ENCODE assay signal across 8 cellular contexts in the genomic region with DNA sequence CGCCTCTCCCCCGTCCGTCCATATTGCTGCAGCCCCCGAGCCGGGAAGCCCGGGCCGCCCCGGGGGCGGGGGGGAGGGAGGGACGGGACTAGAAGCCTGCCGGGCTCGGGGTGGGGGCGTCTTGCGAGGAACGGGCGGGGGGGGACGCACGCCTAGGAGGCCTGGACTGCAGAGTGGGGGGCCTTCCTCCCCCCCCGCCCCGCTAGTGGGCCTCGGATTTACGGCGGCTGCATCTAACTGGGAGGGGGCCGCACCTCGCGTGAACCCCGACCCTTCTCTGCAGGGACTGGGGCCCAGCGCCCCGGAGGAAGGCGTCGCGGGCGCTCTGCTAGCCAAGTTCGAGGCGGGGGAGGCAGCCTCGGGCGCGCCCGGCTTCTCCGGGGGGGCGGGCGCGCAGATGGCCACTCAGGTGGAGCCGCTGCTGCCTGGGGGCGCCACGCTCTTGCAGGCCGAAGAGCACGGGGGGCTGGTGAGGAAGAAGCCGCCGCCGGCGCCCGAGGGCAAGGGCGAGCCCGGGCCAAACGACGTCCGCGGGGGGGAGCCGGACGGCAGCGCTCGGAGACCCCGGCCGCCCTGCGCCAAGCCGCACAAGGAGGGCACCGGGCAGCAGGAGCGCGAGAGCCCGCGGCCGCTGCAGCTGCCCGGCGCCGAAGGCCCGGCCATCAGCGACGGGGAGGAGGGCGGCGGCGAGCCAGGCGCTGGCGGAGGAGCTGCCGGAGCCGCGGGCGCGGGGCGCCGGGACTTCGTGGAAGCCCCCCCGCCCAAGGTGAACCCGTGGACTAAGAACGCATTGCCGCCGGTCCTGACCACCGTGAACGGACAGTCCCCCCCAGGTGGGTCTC. TPM values are rescaled to one million over a fixed set of nuclear protein-coding genes. Genes with fewer than 3 reads are reported as not detected.
DNase-seq lines count a peak whose midpoint lies in the region; TF ChIP-seq lines count a peak whose summit lies in the region.

A gene (plus strand): TSS at position 17 of the 842 bp plus-strand sequence. CDS start 381 bp downstream, at position 398.

- no peaks in the 10 kb centered on the region for H3K36me3 ChIP-seq in GM06990 (ENCODE audit: control insufficient read depth, insufficient read depth, low read length)
- H3K36me3 ChIP-seq in H7 (replicated peaks; ENCODE audit: control insufficient read depth, insufficient read depth, low read length): no peaks in the 10 kb centered on the region; the same call in 1 of the 2 replicates

- no peaks in the 10 kb centered on the region for H3K27me3 ChIP-seq in GM06990 (replicated peaks; ENCODE audit: control insufficient read depth, insufficient read depth, low read length)
- H3K27me3 ChIP-seq in H7 (ENCODE audit: control insufficient read depth, insufficient read depth, low read length): no peaks in the 10 kb centered on the region

- H3K4me3 ChIP-seq in GM06990 (replicated peaks; ENCODE audit: low read depth, low read length) (peak within 1 kb of the TSS; percentile 77), H7 (ENCODE audit: insufficient read depth, low read depth, low read length) (peak within 1 kb of the TSS; percentile 95), retinal pigment epithelial cell (ENCODE audit: low read length) (peak within 1 kb of the TSS; percentile 74)

- TF ChIP-seq CTCF in GM06990 (IDR thresholded peaks at IDR 0.05; ENCODE audit: insufficient read depth, low read length, poor library complexity, severe bottlenecking) (no peak), retinal pigment epithelial cell (conservative IDR thresholded peaks at IDR 0.05; ENCODE audit: low read depth, low read length) (no peak)

- DNase-seq in GM06990 (ENCODE audit: extremely low read depth, insufficient read length) (peak; percentile 61), H7 (no peak), NCI-H460 (ENCODE audit: extremely low read depth, low read depth) (no peak), anterior cingulate cortex (lab: John Stamatoyannopoulos, UW) (peak in 31 of 58 donors; percentile 27 to 89 (median 57)), hepatic stellate cell (ENCODE audit: low spot score) (peak; percentile 36), retinal pigment epithelial cell (ENCODE audit: low read depth) (no peak), putamen (ENCODE audit: low spot score) (no peak), GM19240 (ENCODE audit: insufficient read length, low spot score) (no peak)

RNA-seq across cellular contexts. Expression of the gene that starts here (rescaled TPM):
- total RNA-seq in H7 (2014; rRNA removed; shearing (Covaris generic)): 134 and 136 TPM in 2 replicates
- 79.8 and 86.0 TPM in 2 replicates for total RNA-seq in NCI-H460 (2014; rRNA removed; shearing (Covaris generic))
- polyA plus RNA-seq in NCI-H460 (2014; cell fraction: nucleus; rRNA removed): 98.0 and 99.8 TPM in 2 replicates

Comparison
In these comparisons a context has a peak if more than half of its experiments do, and no peak if none do; other contexts are left out.
1. DNase-seq: peak in GM06990 (single experiment), anterior cingulate cortex (31 of 58) and hepatic stellate cell (single experiment); none in H7 (single experiment), NCI-H460 (single experiment), retinal pigment epithelial cell (single experiment), putamen (single experiment) and GM19240 (single experiment).
2. Peak in every context shown above with its lines, with median percentiles within 50 percentile points of each other: H3K4me3 ChIP-seq.